Comparison of ENCODE assay signal across 8 cellular contexts in the genomic region with DNA sequence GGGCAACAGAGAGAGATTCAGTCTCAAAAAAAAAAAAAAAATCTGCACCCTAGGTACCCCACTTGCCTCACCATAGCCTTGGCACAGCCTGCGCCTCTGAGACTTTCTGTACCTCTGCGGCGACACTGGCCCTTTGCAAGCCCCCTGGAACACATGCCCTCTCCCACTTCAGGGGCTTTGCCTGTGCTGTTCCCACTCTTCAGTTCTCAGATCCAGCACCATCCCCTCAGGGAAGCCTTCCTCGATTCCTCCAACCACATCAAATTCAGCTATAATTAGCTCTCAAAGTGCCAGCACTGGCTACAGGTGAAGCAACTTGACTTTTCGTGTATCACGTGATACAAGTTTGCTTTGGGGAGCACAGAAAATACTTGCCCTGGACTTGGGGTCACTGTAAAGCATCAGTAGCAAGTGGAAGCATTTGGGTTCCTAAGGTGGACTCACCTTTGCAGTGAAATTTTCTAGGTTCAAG. TPM values are rescaled to one million over a fixed set of nuclear protein-coding genes. Genes with fewer than 3 reads are reported as not detected.
DNase-seq lines count a peak whose midpoint lies in the region; ATAC-seq, FAIRE-seq and TF ChIP-seq lines count a peak whose summit lies in the region.

No MANE protein-coding gene starts in this region.

- H3K9me1 ChIP-seq in endothelial cell of umbilical vein (replicated peaks; ENCODE audit: control insufficient read depth, extremely low read depth, insufficient read depth, low read length) = no peaks in the 10 kb centered on the region

- H3K4me1 Mint-ChIP-seq in CD8-positive, alpha-beta memory T cell = peaks cover 53 to 63% (median 57%) of the 10 kb centered on the region in 3 donors

- dilution Hi-C loops in endothelial cell of umbilical vein (cut with MboI; ENCODE audit: extremely low pct_ligation_motif_present, low sequenced_read_pairs) = no loop called here

- no TSS peak for BruUV-seq in endothelial cell of umbilical vein (replicated peaks; lab: Mats Ljungman, UMichigan)

- 59 to 66% (median 61%) methylated on average over 6 of the region's 6 CpGs for WGBS in ovary, 3 donors

- intact Hi-C loops in endothelial cell of umbilical vein (cut with micrococcal nuclease) (no loop called here), ovary (cut with DNase I) (loop anchor here in 1 of 4 donors (5.0 kb wide), 1 partner anchor 52 kb away; no protein-coding TSS in a partner anchor)

- H3K36me3 ChIP-seq in CD8-positive, alpha-beta memory T cell (ENCODE audit: insufficient read depth, low read length) = no peaks in the 10 kb centered on the region
- peaks cover 10% of the 10 kb centered on the region for H3K36me3 ChIP-seq in OCI-LY3 (replicated peaks; ENCODE audit: low read depth, low read length)
- no peaks in the 10 kb centered on the region for H3K36me3 ChIP-seq in endothelial cell of umbilical vein (ENCODE audit: control insufficient read depth in 2 of 2, extremely low read depth in 1 of 2, insufficient read depth in 2 of 2, low read length in 2 of 2)
- no peaks in the 10 kb centered on the region for H3K36me3 ChIP-seq in ovary

- H3K27ac ChIP-seq in CD8-positive, alpha-beta memory T cell (ENCODE audit: low read depth, low read length) = no peak overlapping the region
- H3K27ac ChIP-seq in OCI-LY3 (ENCODE audit: low read length) = no peak overlapping the region
- no peak overlapping the region for H3K27ac ChIP-seq in endothelial cell of umbilical vein (ENCODE audit: insufficient read depth, low read depth, low read length)
- no peak overlapping the region for H3K27ac ChIP-seq in ovary

- POLR2A ChIA-PET in CD8-positive, alpha-beta memory T cell (lab: Charles Lee) = interaction anchor here (0.9 to 1.8 kb wide), 7 partner anchors 32 to 837 kb away, joined by 3 to 11 read pairs (median 4); a partner anchor contains a TSS
- POLR2A ChIA-PET in endothelial cell of umbilical vein (lab: Charles Lee) = interaction anchor here (0.5 to 1.5 kb wide), 3 partner anchors 27 to 51 kb away, joined by 4 to 5 read pairs (median 4); no protein-coding TSS in a partner anchor

- TF ChIP-seq CTCF in OCI-LY3 (IDR thresholded peaks at IDR 0.05; ENCODE audit: low read depth, low read length) (no peak), endothelial cell of umbilical vein (IDR thresholded peaks at IDR 0.05; ENCODE audit: extremely low read depth in 1 of 2, insufficient read depth in 1 of 2, low read depth in 1 of 2, low read length in 2 of 2) (no peak), ovary (IDR thresholded peaks at IDR 0.05) (no peak)

- H3K79me2 ChIP-seq in OCI-LY3 (ENCODE audit: low read length) (peaks cover 45% of the 10 kb centered on the region), endothelial cell of umbilical vein (ENCODE audit: control insufficient read depth, insufficient read depth, low read length) (peaks cover 27% of the 10 kb centered on the region)

- DNase-seq in CD8-positive, alpha-beta memory T cell = no peak
- DNase-seq in endothelial cell of umbilical vein (ENCODE audit: low read depth, low spot score) (no peak), ovary (no peak), NCI-H187 (lab: John Stamatoyannopoulos, UW) (no peak), glomerular visceral epithelial cell (ENCODE audit: extremely low spot score) (no peak)

- peak overlapping the region; percentile 90 for H3K4me2 ChIP-seq in OCI-LY3 (ENCODE audit: low read length)
- peak overlapping the region; percentile 95 for H3K4me2 ChIP-seq in endothelial cell of umbilical vein (ENCODE audit: insufficient read depth, low read length)

- peaks cover 24% of the 10 kb centered on the region for H4K20me1 ChIP-seq in OCI-LY3 (ENCODE audit: insufficient read depth, low read length)
- no peaks in the 10 kb centered on the region for H4K20me1 ChIP-seq in endothelial cell of umbilical vein (replicated peaks; ENCODE audit: control insufficient read depth, extremely low read depth, insufficient read depth, low read length)

- CTCF ChIA-PET in CD8-positive, alpha-beta memory T cell (lab: Charles Lee) = interaction anchor here (0.7 to 9.7 kb wide), 11 partner anchors 12 to 136 kb away, joined by 3 to 203 read pairs (median 5); a partner anchor contains a TSS
- CTCF ChIA-PET in endothelial cell of umbilical vein (lab: Charles Lee) = interaction anchor here (0.8 to 2.6 kb wide), 13 partner anchors 11 to 136 kb away, joined by 3 to 25 read pairs (median 6); no protein-coding TSS in a partner anchor

- H3K27ac Mint-ChIP-seq in CD8-positive, alpha-beta memory T cell = peak overlapping the region; percentile 71 to 97 (median 86)

- no peaks in the 10 kb centered on the region for H3K27me3 ChIP-seq in CD8-positive, alpha-beta memory T cell (ENCODE audit: insufficient read depth, low read length, poor library complexity, severe bottlenecking)
- H3K27me3 ChIP-seq in OCI-LY3 (ENCODE audit: low read depth, low read length) (no peaks in the 10 kb centered on the region), endothelial cell of umbilical vein (ENCODE audit: control insufficient read depth in 2 of 2, insufficient read depth in 2 of 2, low read length in 2 of 2) (no peaks in the 10 kb centered on the region), ovary (no peaks in the 10 kb centered on the region)

- H3K4me3 Mint-ChIP-seq in CD8-positive, alpha-beta memory T cell = peak overlapping the region; percentile 77 to 93 (median 84)

- peaks cover 51% of the 10 kb centered on the region for H3K4me1 ChIP-seq in CD8-positive, alpha-beta memory T cell (ENCODE audit: insufficient read depth, low read length)
- peaks cover 39% of the 10 kb centered on the region for H3K4me1 ChIP-seq in OCI-LY3 (ENCODE audit: low read length)
- H3K4me1 ChIP-seq in endothelial cell of umbilical vein (ENCODE audit: control insufficient read depth, extremely low read depth, insufficient read depth, low read length) = peaks cover 41% of the 10 kb centered on the region
- H3K4me1 ChIP-seq in ovary (ENCODE audit: insufficient read depth) = peaks cover 9% of the 10 kb centered on the region

- no peaks in the 10 kb centered on the region for H3K9me3 ChIP-seq in CD8-positive, alpha-beta memory T cell (ENCODE audit: low read length)
- H3K9me3 ChIP-seq in OCI-LY3 (ENCODE audit: insufficient read depth, low read length) = no peaks in the 10 kb centered on the region
- no peaks in the 10 kb centered on the region for H3K9me3 ChIP-seq in endothelial cell of umbilical vein (replicated peaks; ENCODE audit: control insufficient read depth, insufficient read depth, low read length)
- no peaks in the 10 kb centered on the region for H3K9me3 ChIP-seq in ovary

- no peak for ATAC-seq in GM21390 (IDR thresholded peaks at IDR 0.05; ENCODE audit: unreplicated experiment)
- no peak for ATAC-seq in HG03108 (IDR thresholded peaks at IDR 0.05; ENCODE audit: unreplicated experiment)

- no peaks in the 10 kb centered on the region for H3K27me3 Mint-ChIP-seq in CD8-positive, alpha-beta memory T cell

- FAIRE-seq in endothelial cell of umbilical vein (lab: Jason Lieb, UNC) = no peak

- H2AFZ ChIP-seq in OCI-LY3 (ENCODE audit: low read depth, low read length) = peak overlapping the region; percentile 94; the same call in 1 of the 2 replicates
- H2AFZ ChIP-seq in endothelial cell of umbilical vein (ENCODE audit: low read depth, low read length) = peak overlapping the region; percentile 79

- peak overlapping the region; percentile 77 for H3K9ac ChIP-seq in OCI-LY3 (ENCODE audit: low read length)
- peak overlapping the region; percentile 68 for H3K9ac ChIP-seq in endothelial cell of umbilical vein (replicated peaks; ENCODE audit: extremely low read depth, insufficient read depth, low read length)

- H3K9me3 Mint-ChIP-seq in CD8-positive, alpha-beta memory T cell = no peaks in the 10 kb centered on the region

- TF ChIP-seq POLR2A in endothelial cell of umbilical vein (IDR thresholded peaks at IDR 0.05; ENCODE audit: low read depth, low read length) (no peak), ovary (IDR thresholded peaks at IDR 0.05) (no peak)

- peak overlapping the region; percentile 82 for H3K4me3 ChIP-seq in CD8-positive, alpha-beta memory T cell (ENCODE audit: low read length)
- H3K4me3 ChIP-seq in OCI-LY3 (ENCODE audit: low read length) (peak overlapping the region; percentile 81), endothelial cell of umbilical vein (replicated peaks in 1 of 3; ENCODE audit: insufficient read depth in 1 of 3, low read depth in 1 of 3, low read length in 3 of 3) (peak overlapping the region in 2 of 3 experiments; percentile 51 to 80), ovary (peak overlapping the region; percentile 40)

- TF ChIP-seq EP300 in ovary (IDR thresholded peaks at IDR 0.05) = no peak

- peaks cover 0 to 11% (median 0%) of the 10 kb centered on the region in 3 donors for H3K36me3 Mint-ChIP-seq in CD8-positive, alpha-beta memory T cell

TF ChIP-seq in endothelial cell of umbilical vein, 7 proteins besides CTCF, POLR2A, EP300 and RAD21 (continues in another document):
- TF ChIP-seq MYC (IDR thresholded peaks at IDR 0.05; ENCODE audit: low read depth, low read length) = no peak

RNA-seq across cellular contexts. Expression of a gene that starts 2.1 kb away (rescaled TPM):
- 100 to 1,000 TPM; 160 to 183 TPM for total RNA-seq in CD8-positive, alpha-beta memory T cell
- polyA plus RNA-seq in CD8-positive, alpha-beta memory T cell = 176 TPM
- 147 and 156 TPM in 2 replicates for total RNA-seq in endothelial cell of umbilical vein
- 111 and 145 TPM in 2 replicates for polyA plus RNA-seq in endothelial cell of umbilical vein
- 127 and 148 TPM in 2 replicates for polyA plus RNA-seq in endothelial cell of umbilical vein (2011; cell fraction: cytosol; rRNA removed)
- polyA plus RNA-seq in endothelial cell of umbilical vein (2011; cell fraction: nucleus; rRNA removed) = 132 and 179 TPM in 2 replicates
- 159 and 193 TPM in 2 replicates for polyA plus RNA-seq in endothelial cell of umbilical vein (2012)
- polyA minus RNA-seq in endothelial cell of umbilical vein = 135 and 140 TPM in 2 replicates
- polyA minus RNA-seq in endothelial cell of umbilical vein (2011; cell fraction: cytosol; rRNA and poly(A)+ RNA removed) = 15.1 TPM
- polyA minus RNA-seq in endothelial cell of umbilical vein (2011; cell fraction: nucleus; rRNA and poly(A)+ RNA removed) = 136 and 191 TPM in 2 replicates
- 10 to 100 TPM; 51.0 to 90.3 (median 77.2) TPM for total RNA-seq in ovary
- polyA plus RNA-seq in ovary = 100 to 1,000 TPM in 1 of 2 donors, 10 to 100 TPM in 1; 43.6 to 189 TPM

RNA-seq across cellular contexts. Expression of a gene that starts 38.4 kb away (rescaled TPM):
- 10 to 100 TPM; 20.2 to 23.6 TPM for total RNA-seq in CD8-positive, alpha-beta memory T cell
- polyA plus RNA-seq in CD8-positive, alpha-beta memory T cell = 26.9 TPM
- total RNA-seq in endothelial cell of umbilical vein (62.7 and 71.9 TPM in 2 replicates), ovary (10 to 100 TPM in 6 of 7 donors, 1 to 10 TPM in 1; 7.5 to 18.2 (median 12.6) TPM)
- polyA plus RNA-seq in endothelial cell of umbilical vein (131 and 182 TPM in 2 replicates), ovary (10 to 100 TPM; 11.6 to 11.7 TPM)
- 77.9 and 89.4 TPM in 2 replicates for polyA plus RNA-seq in endothelial cell of umbilical vein (2011; cell fraction: cytosol; rRNA removed)
- polyA plus RNA-seq in endothelial cell of umbilical vein (2011; cell fraction: nucleus; rRNA removed) = 40.6 and 46.8 TPM in 2 replicates
- 72.8 and 86.0 TPM in 2 replicates for polyA plus RNA-seq in endothelial cell of umbilical vein (2012)
- polyA minus RNA-seq in endothelial cell of umbilical vein = 125 and 128 TPM in 2 replicates
- 47.9 TPM for polyA minus RNA-seq in endothelial cell of umbilical vein (2011; cell fraction: cytosol; rRNA and poly(A)+ RNA removed)
- 16.3 and 20.4 TPM in 2 replicates for polyA minus RNA-seq in endothelial cell of umbilical vein (2011; cell fraction: nucleus; rRNA and poly(A)+ RNA removed)
